In the genomic region with DNA sequence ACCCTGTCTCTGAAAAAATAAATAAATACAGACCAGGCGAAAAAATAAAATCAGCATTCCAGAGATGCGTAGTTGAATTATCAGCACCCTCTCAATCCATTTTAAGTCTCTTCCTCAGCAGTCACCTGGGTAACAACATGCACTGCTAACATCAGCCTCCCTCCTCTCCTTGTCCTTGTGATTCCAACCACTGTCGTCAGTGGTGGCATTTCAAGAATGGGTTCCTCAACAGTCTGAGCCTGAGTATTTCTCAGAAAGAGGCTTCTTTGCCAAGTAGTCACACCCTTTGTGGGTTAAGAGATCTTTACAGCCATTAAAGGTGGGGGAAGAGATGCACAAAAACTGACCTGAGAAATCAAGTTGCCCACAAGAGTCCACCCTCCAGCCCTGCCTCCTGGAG, we compare ENCODE assay signal across 28 cellular contexts.
"Had no signal": no experiment of that assay in that cellular context is flagged by ENCODE, and none has a peak within 500 bp of the region (broad histone marks: within the 10 kb centered on the region; RNA-seq: fewer than 3 reads in every experiment).

No MANE protein-coding gene starts in this region.

- H3K27ac Mint-ChIP-seq: nephron; neural progenitor cell; progenitor cell of endocrine pancreas; stimulated activated naive CD8-positive, alpha-beta T cell treated with anti-CD3 and anti-CD28 coated beads, Interleukin-15, amount 100 ng/mL, for 72 hours had no signal

- H3K27me3 Mint-ChIP-seq: naive thymus-derived CD4-positive, alpha-beta T cell; progenitor cell of endocrine pancreas; stimulated activated naive CD8-positive, alpha-beta T cell treated with anti-CD3 and anti-CD28 coated beads, Interleukin-15, amount 100 ng/mL, for 72 hours had no signal

- H3K9me3 Mint-ChIP-seq: naive thymus-derived CD4-positive, alpha-beta T cell; nephron; neural progenitor cell; stimulated activated naive CD8-positive, alpha-beta T cell treated with anti-CD3 and anti-CD28 coated beads, Interleukin-15, amount 100 ng/mL, for 72 hours had no signal

- ATAC-seq: foreskin keratinocyte; gastroesophageal sphincter; heart left ventricle; left lobe of liver; naive thymus-derived CD4-positive, alpha-beta T cell; right lobe of liver; stimulated activated naive CD8-positive, alpha-beta T cell treated with anti-CD3 and anti-CD28 coated beads, Interleukin-15, amount 100 ng/mL, for 72 hours had no signal

- H3K27ac ChIP-seq: esophagus muscularis mucosa, foreskin keratinocyte, gastroesophageal sphincter, heart left ventricle, hepatocyte, neural progenitor cell, parathyroid adenoma, right lobe of liver, suprapubic skin, transverse colon, vagina had no signal

- H3K4me3 ChIP-seq: esophagus muscularis mucosa, gastroesophageal sphincter, heart left ventricle, hepatocyte, neural progenitor cell, right lobe of liver, smooth muscle cell, suprapubic skin, transverse colon, vagina had no signal

- H3K4me3 Mint-ChIP-seq: naive thymus-derived CD4-positive, alpha-beta T cell; nephron; neural progenitor cell; stimulated activated naive CD8-positive, alpha-beta T cell treated with anti-CD3 and anti-CD28 coated beads, Interleukin-15, amount 100 ng/mL, for 72 hours had no signal

- H3K4me1 ChIP-seq: esophagus muscularis mucosa, gastroesophageal sphincter, neural progenitor cell, right lobe of liver, suprapubic skin, transverse colon, vagina had no signal

- DNase-seq: dermis blood vessel endothelial cell; effector memory CD4-positive, alpha-beta T cell; foreskin keratinocyte; heart left ventricle; kidney; mammary epithelial cell; mesendoderm; midbrain; naive thymus-derived CD4-positive, alpha-beta T cell; right lobe of liver; stimulated activated CD4-positive, alpha-beta T cell treated with anti-CD3 and anti-CD28 coated beads, Interleukin-12 subunit alpha, Interleukin-12 subunit beta, amount 100 ng/mL, for 4 hours; stimulated activated CD4-positive, alpha-beta T cell treated with anti-CD3 and anti-CD28 coated beads, Interleukin-1b, Interleukin-23, amount 100 ng/mL, for 48 hours; stimulated activated CD4-positive, alpha-beta T cell treated with anti-CD3 and anti-CD28 coated beads, Interleukin-4, amount 100 ng/mL, for 1 hour; stimulated activated CD8-positive, alpha-beta memory T cell treated with anti-CD3 and anti-CD28 coated beads, Interleukin-4, amount 100 ng/mL, for 48 hours; stimulated activated naive CD4-positive, alpha-beta T cell; stimulated activated naive CD8-positive, alpha-beta T cell treated with anti-CD3 and anti-CD28 coated beads, Interleukin-15, amount 100 ng/mL, for 72 hours; transverse colon had no signal

- H3K27me3 ChIP-seq: esophagus muscularis mucosa, foreskin keratinocyte, gastroesophageal sphincter, heart left ventricle, hepatocyte, neural progenitor cell, right lobe of liver, suprapubic skin, transverse colon, vagina had no signal

- H3K9me3 ChIP-seq: esophagus muscularis mucosa, gastroesophageal sphincter, heart left ventricle, right lobe of liver, suprapubic skin, transverse colon, vagina had no signal
